17 cellular contexts compared by ENCODE assay signal in the genomic region with DNA sequence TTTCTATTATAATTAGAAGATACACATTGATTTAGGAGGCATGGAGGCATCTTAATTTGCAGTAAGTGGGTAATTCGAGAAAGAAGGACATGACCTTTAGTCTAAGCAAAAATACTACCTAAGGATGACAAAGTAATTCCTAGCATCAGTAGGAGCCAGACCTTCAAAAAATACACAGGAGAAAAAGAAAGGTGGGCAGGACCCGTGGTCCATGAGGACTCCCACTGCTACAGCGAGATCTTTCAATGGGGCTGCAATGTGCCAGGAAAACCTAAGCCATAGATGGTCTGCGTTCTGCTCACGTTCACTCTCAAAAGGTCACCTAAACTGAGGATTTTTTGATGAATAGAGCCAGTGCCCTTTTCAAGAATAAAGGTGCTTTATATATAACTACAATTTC.
"Had no signal": no experiment of that assay in that cellular context is flagged by ENCODE, and none has a peak within 500 bp of the region (broad histone marks: within the 10 kb centered on the region; RNA-seq: fewer than 3 reads in every experiment).

No MANE protein-coding gene starts in this region.

- DNase-seq: activated CD4-positive, alpha-beta memory T cell treated with anti-CD3 and anti-CD28 coated beads for 36 hours; activated CD4-positive, alpha-beta T cell treated with anti-CD3 and anti-CD28 coated beads for 48 hours; activated effector memory CD4-positive, alpha-beta T cell treated with Interleukin-2 at 50 U/mL for 16 hours; activated naive CD4-positive, alpha-beta T cell treated with anti-CD3 and anti-CD28 coated beads for 36 hours; activated T-cell treated with anti-CD3 and anti-CD28 coated beads, Interleukin-2, amount 50 U/mL, for 72 hours; amygdala; effector CD4-positive, alpha-beta T cell; erythroblast; immature natural killer cell; left ventricle myocardium inferior; midbrain; ovary; stimulated activated CD4-positive, alpha-beta T cell treated with anti-CD3 and anti-CD28 coated beads, Interleukin-12 subunit alpha, Interleukin-12 subunit beta, amount 100 ng/mL, for 4 hours; stimulated activated naive CD8-positive, alpha-beta T cell treated with anti-CD3 and anti-CD28 coated beads, Interleukin-15, amount 100 ng/mL, for 72 hours; tibial artery had no signal

- H3K27ac ChIP-seq: left ventricle myocardium inferior, ovary, prostate gland, tibial artery had no signal

- H3K36me3 ChIP-seq: left ventricle myocardium inferior, ovary, prostate gland, tibial artery had no signal

- ATAC-seq: activated T-cell treated with anti-CD3 and anti-CD28 coated beads, Interleukin-2, amount 50 U/mL, for 72 hours; natural killer cell treated with Interleukin-12 subunit alpha and Interleukin-12 subunit beta and Interleukin-15 and Interleukin-18, amount 100 ng/mL, for 72 hours; stimulated activated naive CD8-positive, alpha-beta T cell treated with anti-CD3 and anti-CD28 coated beads, Interleukin-15, amount 100 ng/mL, for 72 hours had no signal

- H3K9me3 ChIP-seq: left ventricle myocardium inferior, ovary, prostate gland, tibial artery had no signal

- H3K4me3 ChIP-seq: left ventricle myocardium inferior, ovary, prostate gland, tibial artery had no signal

- H3K27me3 ChIP-seq: ovary, tibial artery had no signal

- H3K4me1 ChIP-seq: left ventricle myocardium inferior, prostate gland, tibial artery had no signal
